21 cellular contexts compared by ENCODE assay signal in the genomic region with DNA sequence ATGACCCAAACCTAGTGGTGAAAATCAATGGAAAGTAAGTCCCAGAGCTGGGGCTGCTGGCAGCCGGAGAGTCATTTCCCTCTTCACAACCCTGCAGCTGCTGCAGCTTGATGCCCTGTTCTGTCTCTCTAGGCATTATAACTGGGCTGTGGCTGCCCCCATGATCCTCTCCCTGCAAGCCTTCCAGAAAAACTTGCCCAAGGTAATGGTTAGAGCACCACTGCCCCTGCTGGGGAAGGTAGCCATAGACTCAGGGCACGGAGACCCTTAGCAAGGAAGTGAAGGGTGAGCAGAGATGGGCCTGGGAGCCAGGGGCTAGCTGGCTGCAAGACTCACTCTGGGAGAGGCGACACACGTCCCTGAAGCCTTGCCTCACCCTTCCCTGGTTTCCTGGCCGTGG. TPM values are rescaled to one million over a fixed set of nuclear protein-coding genes. Genes with fewer than 3 reads are reported as not detected.
DNase-seq lines count a peak whose midpoint lies in the region; ATAC-seq and TF ChIP-seq lines count a peak whose summit lies in the region.
"Had no signal": no experiment of that assay in that cellular context is flagged by ENCODE, and none has a peak within 500 bp of the region (broad histone marks: within the 10 kb centered on the region; RNA-seq: fewer than 3 reads in every experiment).

No MANE protein-coding gene starts in this region.

- DNase-seq in DMS 273 (lab: John Stamatoyannopoulos, UW; ENCODE audit: unreplicated experiment) (peak; percentile 32), DMS 273 treated with DMSO at 0.1 percent for 48 hours (lab: John Stamatoyannopoulos, UW) (no peak), HCT116 (ENCODE audit: low read depth, low spot score) (no peak), WERI-Rb-1 (no peak), islet precursor cell (peak; percentile 49), psoas muscle (no peak), NCI-H2029 (lab: John Stamatoyannopoulos, UW) (no peak), NCI-H2107 treated with DMSO at 0.1 percent for 48 hours (lab: John Stamatoyannopoulos, UW; ENCODE audit: unreplicated experiment) (no peak)
- DNase-seq: GF-D8; KG1; MV-4-11; NCI-H1417 treated with DMSO at 0.1 percent for 48 hours; NCI-H187 treated with DMSO at 0.1 percent for 48 hours; NCI-H526 treated with DMSO at 0.1 percent for 48 hours; NK-92 treated with Interleukin-12 subunit alpha and Interleukin-12 subunit beta, amount 100 ng/mL, for 24 hours; OCI-M1; SHP77 had no signal

- TF ChIP-seq CTCF in HCT116 (IDR thresholded peaks at IDR 0.05 in 2 of 3, conservative IDR thresholded peaks at IDR 0.05 in 1 of 3; ENCODE audit: borderline replicate concordance in 1 of 3, insufficient read depth in 1 of 3, low read depth in 2 of 3, low read length in 2 of 3) (no peak), WERI-Rb-1 (IDR thresholded peaks at IDR 0.05; ENCODE audit: low read depth, low read length) (0 out of 2 replicates have a peak, but pooled peaks have one; percentile 3), psoas muscle (IDR thresholded peaks at IDR 0.05) (no peak)

- H3K27me3 ChIP-seq in HCT116 (ENCODE audit: insufficient read depth, low read length) (no peaks in the 10 kb centered on the region), WERI-Rb-1 (ENCODE audit: insufficient read depth, low read depth, severe bottlenecking) (no peaks in the 10 kb centered on the region), psoas muscle (ENCODE audit: insufficient read depth in 3 of 3, low read length in 2 of 3) (no peaks in the 10 kb centered on the region)

- no peaks in the 10 kb centered on the region for H3K9me2 ChIP-seq in HCT116 (ENCODE audit: insufficient read depth)

- intact Hi-C loops in HCT116 (cut with micrococcal nuclease), result no loop called here
- intact Hi-C loops in psoas muscle (cut with DNase I), result no loop called here

- ATAC-seq in HCT116, result peak; percentile 39; the same call in 1 of the 2 replicates
- ATAC-seq in psoas muscle, result no peak

- WGBS in psoas muscle, 3 donors, result 84 to 90% (median 88%) methylated on average over 5 of the region's 5 CpGs

- CTCF ChIA-PET in HCT116 (lab: Charles Lee), result no interaction called here

- H3K4me3 ChIP-seq in HCT116 (replicated peaks in 1 of 2; ENCODE audit: low read depth in 1 of 2, low read length in 2 of 2) (no peak overlapping the region), WERI-Rb-1 (ENCODE audit: low read depth, low read length) (no peak overlapping the region), psoas muscle (no peak overlapping the region)
- H3K4me3 ChIP-seq: HAP-1, SK-N-MC had no signal

- H3K9ac ChIP-seq in HCT116 (ENCODE audit: low read length), result no peak overlapping the region

- H3K4me2 ChIP-seq in HCT116 (ENCODE audit: low read length), result no peak overlapping the region

- H3K27ac ChIP-seq in HCT116 (ENCODE audit: low read depth, low read length) (no peak overlapping the region), WERI-Rb-1 (no peak overlapping the region), psoas muscle (no peak overlapping the region)
- H3K27ac ChIP-seq: 22Rv1, SK-N-MC had no signal

- RAD21 ChIA-PET in HCT116 (lab: Charles Lee; ENCODE audit: low non-redundant PET in 1 of 2, low total read pairs in 2 of 2, uncharacterized antibody in 2 of 2, unreplicated experiment in 2 of 2), result no interaction called here

- H4K20me1 ChIP-seq in HCT116 (ENCODE audit: insufficient read depth), result no peaks in the 10 kb centered on the region

- no TSS peak for BruUV-seq in HCT116 (replicated peaks; lab: Mats Ljungman, UMichigan)

- H2AFZ ChIP-seq in HCT116 (ENCODE audit: low read depth, low read length, poor library complexity, severe bottlenecking), result no peak overlapping the region

- TF ChIP-seq POLR2A in HCT116 (IDR thresholded peaks at IDR 0.05; ENCODE audit: borderline replicate concordance, extremely low read depth, insufficient read depth, insufficient read length), result no peak

- no peak for TF ChIP-seq RAD21 in HCT116 (IDR thresholded peaks at IDR 0.05; ENCODE audit: low read depth)

- 0 out of 4 replicates have a peak, but pooled peaks cover 2 to 3% of the 10 kb centered on the region in 2 experiments for H3K36me3 ChIP-seq in HCT116 (ENCODE audit: control insufficient read depth in 1 of 2, insufficient read depth in 2 of 2, low read length in 2 of 2)
- no peaks in the 10 kb centered on the region for H3K36me3 ChIP-seq in WERI-Rb-1
- H3K36me3 ChIP-seq in psoas muscle (ENCODE audit: insufficient read depth in 1 of 2, low read depth in 1 of 2), result no peaks in the 10 kb centered on the region

- POLR2A ChIA-PET in HCT116 (lab: Charles Lee), result no interaction called here

- no peaks in the 10 kb centered on the region for H3K4me1 ChIP-seq in HCT116 (ENCODE audit: control insufficient read depth in 1 of 2, insufficient read depth in 2 of 2, low read length in 2 of 2)
- H3K4me1 ChIP-seq in psoas muscle, result peaks cover 7% of the 10 kb centered on the region
- H3K4me1 ChIP-seq: HAP-1 had no signal

- H3K79me2 ChIP-seq in HCT116 (ENCODE audit: insufficient read depth, low read length), result no peaks in the 10 kb centered on the region

- H3K9me3 ChIP-seq in HCT116 (ENCODE audit: control insufficient read depth in 1 of 2, insufficient read depth in 1 of 2, low read depth in 1 of 2, low read length in 2 of 2) (no peaks in the 10 kb centered on the region), WERI-Rb-1 (ENCODE audit: severe bottlenecking) (no peaks in the 10 kb centered on the region), psoas muscle (no peaks in the 10 kb centered on the region)
- H3K9me3 ChIP-seq: HAP-1 had no signal

TF ChIP-seq in HCT116, 20 proteins besides CTCF, POLR2A, EP300 and RAD21:
- TF ChIP-seq, protein P1, sequence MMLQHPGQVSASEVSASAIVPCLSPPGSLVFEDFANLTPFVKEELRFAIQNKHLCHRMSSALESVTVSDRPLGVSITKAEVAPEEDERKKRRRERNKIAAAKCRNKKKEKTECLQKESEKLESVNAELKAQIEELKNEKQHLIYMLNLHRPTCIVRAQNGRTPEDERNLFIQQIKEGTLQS (IDR thresholded peaks at IDR 0.05), result no peak
- no peak for TF ChIP-seq EZH2phosphoT487 (IDR thresholded peaks at IDR 0.05; ENCODE audit: borderline replicate concordance)
TF ChIP-seq in HCT116: peak in this region for 0.

RNA-seq across cellular contexts. Expression of a gene that starts 12.0 kb away (rescaled TPM):
- total RNA-seq in HCT116 (2021; ENCODE audit: unreplicated experiment) (18.5 TPM), psoas muscle (1 to 10 TPM in 3 of 4 donors, under 1 TPM in 1; 0.57 to 2.4 (median 1.3) TPM)
- 18.1 and 19.9 TPM in 2 replicates for polyA plus RNA-seq in HCT116 (2012)
- 1 to 10 TPM; 1.1 to 3.0 (median 2.0) TPM for polyA plus RNA-seq in psoas muscle
- polyA plus RNA-seq: CD14-positive monocyte had no signal

RNA-seq across cellular contexts. Expression of a gene that starts 14.0 kb away (rescaled TPM):
- total RNA-seq in HCT116 (2021; ENCODE audit: unreplicated experiment) (not detected), psoas muscle (1 to 10 TPM in 1 of 4 donors, under 1 TPM in 2, not detected in 1; 0.12 to 1.1 (median 0.23) TPM)
- 0.06 and 0.16 TPM in 2 replicates for polyA plus RNA-seq in HCT116 (2012)
- polyA plus RNA-seq in psoas muscle, result 1 to 10 TPM in 1 of 3 donors, under 1 TPM in 2; 0.15 to 1.5 (median 0.70) TPM
- polyA plus RNA-seq: CD14-positive monocyte had no signal

RNA-seq across cellular contexts. Expression of a gene that starts 35.1 kb away (rescaled TPM):
- total RNA-seq in HCT116 (2021; ENCODE audit: unreplicated experiment) (13.3 TPM), psoas muscle (10 to 100 TPM; 39.6 to 47.7 (median 45.2) TPM)
- 2.9 and 5.0 TPM in 2 replicates for polyA plus RNA-seq in HCT116 (2012)
- 10 to 100 TPM in 2 of 3 donors, 1 to 10 TPM in 1; 7.0 to 30.2 (median 10.5) TPM for polyA plus RNA-seq in psoas muscle

Comparison
In these comparisons a context has a peak if more than half of its experiments do, and no peak if none do; other contexts are left out.
1. DNase-seq: peak in DMS 273 (single experiment) and islet precursor cell (single experiment); none in DMS 273 treated with DMSO at 0.1 percent for 48 hours (single experiment), HCT116 (single experiment), WERI-Rb-1 (single experiment), psoas muscle (0 of 2), NCI-H2029 (single experiment) and NCI-H2107 treated with DMSO at 0.1 percent for 48 hours (single experiment).